ENCODE assay signal across 11 cellular contexts in genomic region chr17:28747801-28748750, GRCh38. TPM values are rescaled to one million over a fixed set of nuclear protein-coding genes. Genes with fewer than 3 reads are reported as not detected.
DNase-seq lines count a peak whose midpoint lies in the region; ATAC-seq, FAIRE-seq and TF ChIP-seq lines count a peak whose summit lies in the region.
"Had no signal": no experiment of that assay in that cellular context is flagged by ENCODE, and none has a peak within 500 bp of the region (broad histone marks: within the 10 kb centered on the region; RNA-seq: fewer than 3 reads in every experiment).

No MANE protein-coding gene starts in this region.

- H3K27me3 ChIP-seq in tibial nerve = no peaks in the 10 kb centered on the region

- no peak for FAIRE-seq in GM12892 (lab: Jason Lieb, UNC)

- DNase-seq in activated naive CD4-positive, alpha-beta T cell treated with anti-CD3 and anti-CD28 coated beads for 36 hours = no peak
- no peak for DNase-seq in activated naive CD4-positive, alpha-beta T cell treated with anti-CD3 and anti-CD28 coated beads, Interleukin-2, amount 50 U/mL, for 16 hours
- DNase-seq in activated naive CD8-positive, alpha-beta T cell treated with anti-CD3 and anti-CD28 coated beads for 36 hours = no peak
- DNase-seq in memory B cell (ENCODE audit: low spot score in 2 of 2) (no peak), tibial nerve (ENCODE audit: low spot score in 2 of 2) (no peak), GM12892 (ENCODE audit: insufficient read length) (no peak), HuH-7 (ENCODE audit: low spot score) (no peak)
- no peak for DNase-seq in effector CD8-positive, alpha-beta T cell (lab: John Stamatoyannopoulos, UW)
- DNase-seq: cerebellar nuclear complex; NCI-H1105 treated with DMSO at 0.1 percent for 48 hours; stimulated activated CD4-positive, alpha-beta T cell treated with anti-CD3 and anti-CD28 coated beads, Interleukin-2, amount 100 ng/mL, for 24 hours had no signal

- 81 to 83% methylated on average over 12 to 16 of the region's 18 CpGs for WGBS in tibial nerve, 2 donors

- H3K4me3 Mint-ChIP-seq in activated naive CD4-positive, alpha-beta T cell treated with anti-CD3 and anti-CD28 coated beads for 36 hours = no peak overlapping the region
- H3K4me3 Mint-ChIP-seq in activated naive CD8-positive, alpha-beta T cell treated with anti-CD3 and anti-CD28 coated beads for 36 hours = no peak overlapping the region
- no peak overlapping the region for H3K4me3 Mint-ChIP-seq in memory B cell

- peak overlapping the region; percentile 20 for H3K27ac Mint-ChIP-seq in activated naive CD4-positive, alpha-beta T cell treated with anti-CD3 and anti-CD28 coated beads for 36 hours
- H3K27ac Mint-ChIP-seq in activated naive CD8-positive, alpha-beta T cell treated with anti-CD3 and anti-CD28 coated beads for 36 hours = peak overlapping the region; percentile 73
- H3K27ac Mint-ChIP-seq in memory B cell = peak overlapping the region; percentile 62

- CTCF ChIA-PET in activated naive CD4-positive, alpha-beta T cell treated with anti-CD3 and anti-CD28 coated beads for 36 hours (lab: Charles Lee) = interaction anchor here (0.9 to 14.2 kb wide), 5 partner anchors 16 to 102 kb away, joined by 3 to 353 read pairs (median 20); partner anchors contain the start of genes BLTP2, NEK8, RPL23A and TLCD1

- H3K9me3 Mint-ChIP-seq in activated naive CD4-positive, alpha-beta T cell treated with anti-CD3 and anti-CD28 coated beads for 36 hours = no peaks in the 10 kb centered on the region
- no peaks in the 10 kb centered on the region for H3K9me3 Mint-ChIP-seq in activated naive CD8-positive, alpha-beta T cell treated with anti-CD3 and anti-CD28 coated beads for 36 hours
- no peaks in the 10 kb centered on the region for H3K9me3 Mint-ChIP-seq in memory B cell

- H3K9me3 ChIP-seq in tibial nerve = no peaks in the 10 kb centered on the region

- TF ChIP-seq EP300 in tibial nerve (IDR thresholded peaks at IDR 0.05) = no peak

- H3K27ac ChIP-seq in tibial nerve = peak overlapping the region in 3 of 4 donors; percentile 93 to 100 (median 99)

- peaks cover 0 to 49% (median 0%) of the 10 kb centered on the region in 3 donors for H3K36me3 ChIP-seq in tibial nerve

- H3K4me1 Mint-ChIP-seq in activated naive CD4-positive, alpha-beta T cell treated with anti-CD3 and anti-CD28 coated beads for 36 hours (ENCODE audit: low read depth) = peaks cover 40% of the 10 kb centered on the region
- peaks cover 31% of the 10 kb centered on the region for H3K4me1 Mint-ChIP-seq in activated naive CD8-positive, alpha-beta T cell treated with anti-CD3 and anti-CD28 coated beads for 36 hours
- H3K4me1 Mint-ChIP-seq in memory B cell = peaks cover 25% of the 10 kb centered on the region

- no peak overlapping the region for H3K4me3 ChIP-seq in tibial nerve

- ATAC-seq in memory B cell (ENCODE audit: low read depth) = no peak

- TF ChIP-seq POLR2A in tibial nerve (IDR thresholded peaks at IDR 0.05) = no peak
- TF ChIP-seq POLR2A in GM12892 (IDR thresholded peaks at IDR 0.05; ENCODE audit: low read depth, low read length) = no peak

- peaks cover 0 to 69% (median 32%) of the 10 kb centered on the region in 4 donors for H3K4me1 ChIP-seq in tibial nerve

- H3K36me3 Mint-ChIP-seq in activated naive CD4-positive, alpha-beta T cell treated with anti-CD3 and anti-CD28 coated beads for 36 hours (ENCODE audit: low read depth) = peaks cover 35% of the 10 kb centered on the region
- peaks cover 55% of the 10 kb centered on the region for H3K36me3 Mint-ChIP-seq in activated naive CD8-positive, alpha-beta T cell treated with anti-CD3 and anti-CD28 coated beads for 36 hours
- peaks cover 7% of the 10 kb centered on the region for H3K36me3 Mint-ChIP-seq in memory B cell

- intact Hi-C loops in activated naive CD4-positive, alpha-beta T cell treated with anti-CD3 and anti-CD28 coated beads for 36 hours (cut with micrococcal nuclease) = no loop called here

- TF ChIP-seq CTCF in tibial nerve (IDR thresholded peaks at IDR 0.05) = no peak

- no peaks in the 10 kb centered on the region for H3K27me3 Mint-ChIP-seq in activated naive CD4-positive, alpha-beta T cell treated with anti-CD3 and anti-CD28 coated beads for 36 hours (ENCODE audit: low read depth)
- H3K27me3 Mint-ChIP-seq in activated naive CD8-positive, alpha-beta T cell treated with anti-CD3 and anti-CD28 coated beads for 36 hours = no peaks in the 10 kb centered on the region
- no peaks in the 10 kb centered on the region for H3K27me3 Mint-ChIP-seq in memory B cell

RNA-seq across cellular contexts. Expression of gene TRAF4, which starts 4.3 kb away (rescaled TPM):
- total RNA-seq in activated naive CD4-positive, alpha-beta T cell treated with anti-CD3 and anti-CD28 coated beads for 36 hours = 10 to 100 TPM; 75.9 to 80.4 TPM
- total RNA-seq in activated naive CD8-positive, alpha-beta T cell treated with anti-CD3 and anti-CD28 coated beads for 36 hours = 100 to 1,000 TPM; 219 to 221 TPM
- total RNA-seq in tibial nerve = 10 to 100 TPM; 18.4 to 42.8 (median 30.0) TPM
- 82.9 TPM for polyA plus RNA-seq in GM12892 (2012; ENCODE audit: missing spikeins)

RNA-seq across cellular contexts. Expression of gene NEK8, which starts 19.5 kb away (rescaled TPM):
- total RNA-seq in activated naive CD4-positive, alpha-beta T cell treated with anti-CD3 and anti-CD28 coated beads for 36 hours = 1 to 10 TPM; 3.1 to 3.2 TPM
- 1 to 10 TPM; 4.8 to 5.6 TPM for total RNA-seq in activated naive CD8-positive, alpha-beta T cell treated with anti-CD3 and anti-CD28 coated beads for 36 hours
- total RNA-seq in tibial nerve = 1 to 10 TPM; 2.8 to 6.0 (median 3.5) TPM
- 6.9 TPM for polyA plus RNA-seq in GM12892 (2012; ENCODE audit: missing spikeins)

RNA-seq across cellular contexts. Expression of gene TLCD1, which starts 22.0 kb away (rescaled TPM):
- total RNA-seq in activated naive CD4-positive, alpha-beta T cell treated with anti-CD3 and anti-CD28 coated beads for 36 hours = 1 to 10 TPM; 4.0 to 4.6 TPM
- 10 to 100 TPM; 15.5 to 17.8 TPM for total RNA-seq in activated naive CD8-positive, alpha-beta T cell treated with anti-CD3 and anti-CD28 coated beads for 36 hours
- total RNA-seq in tibial nerve = 1 to 10 TPM in 1 of 4 donors, under 1 TPM in 1, not detected in 2; 0.44 to 1.2 TPM
- polyA plus RNA-seq in GM12892 (2012; ENCODE audit: missing spikeins) = 15.8 TPM

RNA-seq across cellular contexts. Expression of gene RPL23A, which starts 28.3 kb away (rescaled TPM):
- 1,000 to 10,000 TPM; 2,756 to 2,921 TPM for total RNA-seq in activated naive CD4-positive, alpha-beta T cell treated with anti-CD3 and anti-CD28 coated beads for 36 hours
- 1,000 to 10,000 TPM; 2,447 to 2,533 TPM for total RNA-seq in activated naive CD8-positive, alpha-beta T cell treated with anti-CD3 and anti-CD28 coated beads for 36 hours
- 100 to 1,000 TPM; 431 to 573 (median 517) TPM for total RNA-seq in tibial nerve
- 2,883 TPM for polyA plus RNA-seq in GM12892 (2012; ENCODE audit: missing spikeins)

RNA-seq across cellular contexts. Expression of gene RAB34, which starts 30.4 kb away (rescaled TPM):
- total RNA-seq in activated naive CD4-positive, alpha-beta T cell treated with anti-CD3 and anti-CD28 coated beads for 36 hours = 10 to 100 TPM; 10.2 to 12.3 TPM
- total RNA-seq in activated naive CD8-positive, alpha-beta T cell treated with anti-CD3 and anti-CD28 coated beads for 36 hours = 1 to 10 TPM; 7.6 to 8.2 TPM
- total RNA-seq in tibial nerve = 100 to 1,000 TPM; 189 to 298 (median 196) TPM
- 18.7 TPM for polyA plus RNA-seq in GM12892 (2012; ENCODE audit: missing spikeins)

Comparison
In these comparisons a context has a peak if more than half of its experiments do, and no peak if none do; other contexts are left out.
1. H3K27ac Mint-ChIP-seq: peak in every context shown above with its lines; median percentile 73 in activated naive CD8-positive, alpha-beta T cell treated with anti-CD3 and anti-CD28 coated beads for 36 hours; 62 in memory B cell; 20 in activated naive CD4-positive, alpha-beta T cell treated with anti-CD3 and anti-CD28 coated beads for 36 hours.